In genomic region chr2:166127217-166128155, GRCh38 we compare ENCODE assay signal across 1 cellular context.
A peak's percentile ranks its signal among the peaks of the same experiment; 100 is the strongest.
TF ChIP-seq lines count a peak whose summit lies in the region.

TSS of gene SCN1A (minus strand) at chr2:166128020. CDS start at chr2:166073621, 54,399 bp downstream.

TF ChIP-seq in HepG2, 621 proteins besides CTCF, POLR2A, EP300 and RAD21 (continued from another document and continues in another):
- TF ChIP-seq AHR (CRISPR knock-in tag; IDR thresholded peaks at IDR 0.05) (no peak), PAF1 (CRISPR knock-in tag; IDR thresholded peaks at IDR 0.05) (no peak), ZNF232 (CRISPR knock-in tag; IDR thresholded peaks at IDR 0.05; ENCODE audit: borderline replicate concordance) (no peak), ZNF567 (CRISPR knock-in tag; IDR thresholded peaks at IDR 0.05; ENCODE audit: borderline replicate concordance) (no peak), ZNF350 (CRISPR knock-in tag; IDR thresholded peaks at IDR 0.05; ENCODE audit: borderline replicate concordance, low read depth) (no peak), PITX1 (CRISPR knock-in tag; IDR thresholded peaks at IDR 0.05) (0 out of 2 replicates have a peak, but pooled peaks have one; percentile 11), CENPT (CRISPR knock-in tag; IDR thresholded peaks at IDR 0.05; ENCODE audit: low read depth) (no peak), ZFP37 (CRISPR knock-in tag; IDR thresholded peaks at IDR 0.05; ENCODE audit: borderline replicate concordance) (no peak), KLF6 (CRISPR knock-in tag; IDR thresholded peaks at IDR 0.05) (0 out of 2 replicates have a peak, but pooled peaks have one; percentile 2), KDM3A (CRISPR knock-in tag; IDR thresholded peaks at IDR 0.05; ENCODE audit: low read depth) (peak; percentile 24; the same call in 1 of the 2 replicates), RELA (CRISPR knock-in tag; IDR thresholded peaks at IDR 0.05) (no peak), ZBTB8A (CRISPR knock-in tag; IDR thresholded peaks at IDR 0.05; ENCODE audit: borderline replicate concordance, low read depth) (no peak), CBX2 (IDR thresholded peaks at IDR 0.05; ENCODE audit: low read depth, low read length) (no peak), CBX2 (CRISPR knock-in tag; IDR thresholded peaks at IDR 0.05; ENCODE audit: low read depth) (no peak), RARA (CRISPR knock-in tag; IDR thresholded peaks at IDR 0.05) (no peak), ZNF777 (CRISPR knock-in tag; IDR thresholded peaks at IDR 0.05) (no peak), ZNF75D (CRISPR knock-in tag; IDR thresholded peaks at IDR 0.05; ENCODE audit: borderline replicate concordance) (no peak), SRSF1 (optimal IDR thresholded peaks at IDR 0.05; ENCODE audit: low read depth, low read length) (no peak), ZBTB39 (CRISPR knock-in tag; IDR thresholded peaks at IDR 0.05) (no peak), EED (CRISPR knock-in tag; IDR thresholded peaks at IDR 0.05) (no peak; the same call in 1 of the 2 replicates), SIX1 (CRISPR knock-in tag; IDR thresholded peaks at IDR 0.05; ENCODE audit: borderline replicate concordance) (no peak), NPAS2 (CRISPR knock-in tag; IDR thresholded peaks at IDR 0.05; ENCODE audit: borderline replicate concordance) (no peak), POGK (CRISPR knock-in tag; conservative IDR thresholded peaks at IDR 0.05) (no peak), TEAD2 (CRISPR knock-in tag; IDR thresholded peaks at IDR 0.05) (no peak), SOX13 (IDR thresholded peaks at IDR 0.05) (no peak), SOX13 (CRISPR knock-in tag; conservative IDR thresholded peaks at IDR 0.05 in 1 of 2, IDR thresholded peaks at IDR 0.05 in 1 of 2) (peak in 1 of 2 experiments; percentile 24; a peak in 1 of 4 replicates), CBX1 (IDR thresholded peaks at IDR 0.05; ENCODE audit: low read depth) (no peak), HNRNPK (IDR thresholded peaks at IDR 0.05; ENCODE audit: low read depth, low read length, poor library complexity, severe bottlenecking) (peak; percentile 61), POLR2AphosphoS5 (IDR thresholded peaks at IDR 0.05; ENCODE audit: low read depth, low read length) (peak; percentile 35; the same call in 1 of the 2 replicates), HDAC2 (CRISPR knock-in tag; IDR thresholded peaks at IDR 0.05) (peak; percentile 24; the same call in 1 of the 2 replicates), ZSCAN20 (CRISPR knock-in tag; IDR thresholded peaks at IDR 0.05; ENCODE audit: borderline replicate concordance) (no peak), ZIK1 (CRISPR knock-in tag; IDR thresholded peaks at IDR 0.05; ENCODE audit: borderline replicate concordance, low read depth) (peak; percentile 43; the same call in 1 of the 2 replicates), ZNF766 (CRISPR knock-in tag; IDR thresholded peaks at IDR 0.05; ENCODE audit: borderline replicate concordance) (no peak), MTF2 (CRISPR knock-in tag; IDR thresholded peaks at IDR 0.05; ENCODE audit: borderline replicate concordance) (0 out of 2 replicates have a peak, but pooled peaks have one; percentile 40), ZKSCAN1 (IDR thresholded peaks at IDR 0.05; ENCODE audit: low read length) (no peak), NBN (conservative IDR thresholded peaks at IDR 0.05) (no peak), ZSCAN9 (CRISPR knock-in tag; IDR thresholded peaks at IDR 0.05; ENCODE audit: borderline replicate concordance) (0 out of 2 replicates have a peak, but pooled peaks have one; percentile 6), ZNF256 (CRISPR knock-in tag; conservative IDR thresholded peaks at IDR 0.05) (no peak), HNF1B (CRISPR knock-in tag; IDR thresholded peaks at IDR 0.05) (no peak), EHMT2 (IDR thresholded peaks at IDR 0.05; ENCODE audit: borderline replicate concordance, low read depth, low read length) (peak; percentile 39; the same call in 1 of the 2 replicates), ZNF580 (CRISPR knock-in tag; IDR thresholded peaks at IDR 0.05; ENCODE audit: borderline replicate concordance, low read depth) (no peak), GPN1 (CRISPR knock-in tag; IDR thresholded peaks at IDR 0.05; ENCODE audit: borderline replicate concordance) (no peak), HCFC1 (IDR thresholded peaks at IDR 0.05; ENCODE audit: low read depth, low read length) (no peak), NCOA2 (CRISPR knock-in tag; IDR thresholded peaks at IDR 0.05) (peak; percentile 18; the same call in 1 of the 2 replicates), SMC3 (IDR thresholded peaks at IDR 0.05; ENCODE audit: low read length) (peak; percentile 92), ZNF224 (CRISPR knock-in tag; IDR thresholded peaks at IDR 0.05) (no peak), ZNF335 (CRISPR knock-in tag; IDR thresholded peaks at IDR 0.05) (no peak), RCOR2 (CRISPR knock-in tag; IDR thresholded peaks at IDR 0.05) (0 out of 2 replicates have a peak, but pooled peaks have one; percentile 5)
- TF ChIP-seq, protein P1, sequence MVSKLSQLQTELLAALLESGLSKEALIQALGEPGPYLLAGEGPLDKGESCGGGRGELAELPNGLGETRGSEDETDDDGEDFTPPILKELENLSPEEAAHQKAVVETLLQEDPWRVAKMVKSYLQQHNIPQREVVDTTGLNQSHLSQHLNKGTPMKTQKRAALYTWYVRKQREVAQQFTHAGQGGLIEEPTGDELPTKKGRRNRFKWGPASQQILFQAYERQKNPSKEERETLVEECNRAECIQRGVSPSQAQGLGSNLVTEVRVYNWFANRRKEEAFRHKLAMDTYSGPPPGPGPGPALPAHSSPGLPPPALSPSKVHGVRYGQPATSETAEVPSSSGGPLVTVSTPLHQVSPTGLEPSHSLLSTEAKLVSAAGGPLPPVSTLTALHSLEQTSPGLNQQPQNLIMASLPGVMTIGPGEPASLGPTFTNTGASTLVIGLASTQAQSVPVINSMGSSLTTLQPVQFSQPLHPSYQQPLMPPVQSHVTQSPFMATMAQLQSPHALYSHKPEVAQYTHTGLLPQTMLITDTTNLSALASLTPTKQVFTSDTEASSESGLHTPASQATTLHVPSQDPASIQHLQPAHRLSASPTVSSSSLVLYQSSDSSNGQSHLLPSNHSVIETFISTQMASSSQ (IDR thresholded peaks at IDR 0.05; ENCODE audit: low read depth) = no peak
- TF ChIP-seq, protein P1 (CRISPR knock-in tag; IDR thresholded peaks at IDR 0.05; ENCODE audit: borderline replicate concordance) = peak; percentile 58; the same call in 1 of the 2 replicates
- TF ChIP-seq, protein P2, sequence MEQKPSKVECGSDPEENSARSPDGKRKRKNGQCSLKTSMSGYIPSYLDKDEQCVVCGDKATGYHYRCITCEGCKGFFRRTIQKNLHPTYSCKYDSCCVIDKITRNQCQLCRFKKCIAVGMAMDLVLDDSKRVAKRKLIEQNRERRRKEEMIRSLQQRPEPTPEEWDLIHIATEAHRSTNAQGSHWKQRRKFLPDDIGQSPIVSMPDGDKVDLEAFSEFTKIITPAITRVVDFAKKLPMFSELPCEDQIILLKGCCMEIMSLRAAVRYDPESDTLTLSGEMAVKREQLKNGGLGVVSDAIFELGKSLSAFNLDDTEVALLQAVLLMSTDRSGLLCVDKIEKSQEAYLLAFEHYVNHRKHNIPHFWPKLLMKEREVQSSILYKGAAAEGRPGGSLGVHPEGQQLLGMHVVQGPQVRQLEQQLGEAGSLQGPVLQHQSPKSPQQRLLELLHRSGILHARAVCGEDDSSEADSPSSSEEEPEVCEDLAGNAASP (CRISPR knock-in tag; IDR thresholded peaks at IDR 0.05; ENCODE audit: borderline replicate concordance) = 0 out of 2 replicates have a peak, but pooled peaks have one; percentile 39
- TF ChIP-seq, protein P3, sequence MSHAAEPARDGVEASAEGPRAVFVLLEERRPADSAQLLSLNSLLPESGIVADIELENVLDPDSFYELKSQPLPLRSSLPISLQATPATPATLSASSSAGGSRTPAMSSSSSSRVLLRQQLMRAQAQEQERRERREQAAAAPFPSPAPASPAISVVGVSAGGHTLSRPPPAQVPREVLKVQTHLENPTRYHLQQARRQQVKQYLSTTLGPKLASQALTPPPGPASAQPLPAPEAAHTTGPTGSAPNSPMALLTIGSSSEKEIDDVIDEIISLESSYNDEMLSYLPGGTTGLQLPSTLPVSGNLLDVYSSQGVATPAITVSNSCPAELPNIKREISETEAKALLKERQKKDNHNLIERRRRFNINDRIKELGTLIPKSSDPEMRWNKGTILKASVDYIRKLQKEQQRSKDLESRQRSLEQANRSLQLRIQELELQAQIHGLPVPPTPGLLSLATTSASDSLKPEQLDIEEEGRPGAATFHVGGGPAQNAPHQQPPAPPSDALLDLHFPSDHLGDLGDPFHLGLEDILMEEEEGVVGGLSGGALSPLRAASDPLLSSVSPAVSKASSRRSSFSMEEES (CRISPR knock-in tag; IDR thresholded peaks at IDR 0.05) = 0 out of 2 replicates have a peak, but pooled peaks have one; percentile 22
- TF ChIP-seq, protein P4, sequence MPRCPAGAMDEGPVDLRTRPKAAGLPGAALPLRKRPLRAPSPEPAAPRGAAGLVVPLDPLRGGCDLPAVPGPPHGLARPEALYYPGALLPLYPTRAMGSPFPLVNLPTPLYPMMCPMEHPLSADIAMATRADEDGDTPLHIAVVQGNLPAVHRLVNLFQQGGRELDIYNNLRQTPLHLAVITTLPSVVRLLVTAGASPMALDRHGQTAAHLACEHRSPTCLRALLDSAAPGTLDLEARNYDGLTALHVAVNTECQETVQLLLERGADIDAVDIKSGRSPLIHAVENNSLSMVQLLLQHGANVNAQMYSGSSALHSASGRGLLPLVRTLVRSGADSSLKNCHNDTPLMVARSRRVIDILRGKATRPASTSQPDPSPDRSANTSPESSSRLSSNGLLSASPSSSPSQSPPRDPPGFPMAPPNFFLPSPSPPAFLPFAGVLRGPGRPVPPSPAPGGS (CRISPR knock-in tag; IDR thresholded peaks at IDR 0.05) = no peak
- TF ChIP-seq, protein P5, sequence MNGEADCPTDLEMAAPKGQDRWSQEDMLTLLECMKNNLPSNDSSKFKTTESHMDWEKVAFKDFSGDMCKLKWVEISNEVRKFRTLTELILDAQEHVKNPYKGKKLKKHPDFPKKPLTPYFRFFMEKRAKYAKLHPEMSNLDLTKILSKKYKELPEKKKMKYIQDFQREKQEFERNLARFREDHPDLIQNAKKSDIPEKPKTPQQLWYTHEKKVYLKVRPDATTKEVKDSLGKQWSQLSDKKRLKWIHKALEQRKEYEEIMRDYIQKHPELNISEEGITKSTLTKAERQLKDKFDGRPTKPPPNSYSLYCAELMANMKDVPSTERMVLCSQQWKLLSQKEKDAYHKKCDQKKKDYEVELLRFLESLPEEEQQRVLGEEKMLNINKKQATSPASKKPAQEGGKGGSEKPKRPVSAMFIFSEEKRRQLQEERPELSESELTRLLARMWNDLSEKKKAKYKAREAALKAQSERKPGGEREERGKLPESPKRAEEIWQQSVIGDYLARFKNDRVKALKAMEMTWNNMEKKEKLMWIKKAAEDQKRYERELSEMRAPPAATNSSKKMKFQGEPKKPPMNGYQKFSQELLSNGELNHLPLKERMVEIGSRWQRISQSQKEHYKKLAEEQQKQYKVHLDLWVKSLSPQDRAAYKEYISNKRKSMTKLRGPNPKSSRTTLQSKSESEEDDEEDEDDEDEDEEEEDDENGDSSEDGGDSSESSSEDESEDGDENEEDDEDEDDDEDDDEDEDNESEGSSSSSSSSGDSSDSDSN (CRISPR knock-in tag; IDR thresholded peaks at IDR 0.05) = no peak
